Comparison of ENCODE assay signal across 21 cellular contexts in the genomic region with DNA sequence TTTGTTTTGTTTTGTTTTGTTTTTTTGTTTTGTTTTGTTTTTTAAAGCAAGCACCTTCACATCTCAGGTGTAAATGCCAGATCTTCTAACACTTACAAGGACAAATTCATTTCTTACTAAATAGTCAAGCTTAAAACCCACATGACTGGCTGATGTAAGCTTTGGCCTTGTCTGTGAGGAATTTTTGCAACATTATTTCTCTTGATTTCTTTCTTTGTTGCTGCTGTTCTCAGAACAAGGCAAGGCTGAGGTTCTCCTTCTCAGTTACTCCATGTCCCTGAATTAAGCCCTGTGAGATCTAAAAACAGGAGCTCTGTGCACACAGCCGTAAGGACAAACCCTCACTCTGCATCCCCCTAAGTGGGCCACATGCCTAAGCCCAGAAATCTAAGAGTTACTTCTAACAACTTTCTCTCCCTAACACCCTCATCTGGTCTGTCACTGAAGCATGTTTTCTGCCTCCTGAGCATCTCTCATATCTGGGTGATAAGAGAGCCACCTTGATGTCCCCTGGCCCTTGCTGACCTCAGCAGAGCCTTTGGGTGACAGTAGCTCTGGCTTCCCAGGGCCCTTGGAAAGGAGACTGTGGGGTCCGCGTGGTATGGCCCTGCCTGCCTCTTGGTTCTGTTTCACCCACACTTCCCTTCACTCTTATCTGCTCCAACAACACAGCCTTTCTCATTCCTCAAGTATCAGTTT.
DNase-seq lines count a peak whose midpoint lies in the region; ATAC-seq, FAIRE-seq and TF ChIP-seq lines count a peak whose summit lies in the region.
"Had no signal": no experiment of that assay in that cellular context is flagged by ENCODE, and none has a peak within 500 bp of the region (broad histone marks: within the 10 kb centered on the region; RNA-seq: fewer than 3 reads in every experiment).

No MANE protein-coding gene starts in this region.

- DNase-seq in A549 (ENCODE audit: low read depth in 1 of 2, low spot score in 1 of 2): no peak
- DNase-seq in ascending aorta (ENCODE audit: low spot score in 2 of 2): no peak
- peak; percentile 24 for DNase-seq in fibroblast of villous mesenchyme (ENCODE audit: low read depth)
- no peak for DNase-seq in neural progenitor cell (ENCODE audit: low spot score)
- no peak for DNase-seq in stimulated activated effector memory CD8-positive, alpha-beta T cell treated with anti-CD3 and anti-CD28 coated beads, Interleukin-12 subunit alpha, Interleukin-12 subunit beta, amount 100 ng/mL, for 72 hours (ENCODE audit: low spot score in 2 of 2)
- DNase-seq in mesenteric fat pad (ENCODE audit: low spot score): no peak
- DNase-seq in NCI-H446 treated with DMSO at 0.1 percent for 48 hours (lab: John Stamatoyannopoulos, UW): no peak
- DNase-seq: activated CD4-positive, CD25-positive, alpha-beta regulatory T cell treated with anti-CD3 and anti-CD28 coated beads, Interleukin-2, amount 50 U/mL, for 72 hours; activated naive CD4-positive, alpha-beta T cell treated with anti-CD3 and anti-CD28 coated beads, Interleukin-2, amount 10 ng/mL, durations not matched to agents 7 days and 5 days; CD4-positive, alpha-beta memory T cell; hypothalamus; MG63; NCI-H1694 treated with DMSO at 0.1 percent for 48 hours; SIG-M5; stimulated activated CD4-positive, alpha-beta T cell treated with anti-CD3 and anti-CD28 coated beads, Interleukin-4, amount 100 ng/mL, for 1 hour; stimulated activated CD8-positive, alpha-beta memory T cell treated with anti-CD3 and anti-CD28 coated beads, Interleukin-4, amount 100 ng/mL, for 48 hours had no signal

- H3K27me3 ChIP-seq in ascending aorta: no peaks in the 10 kb centered on the region
- no peaks in the 10 kb centered on the region for H3K27me3 ChIP-seq in neural progenitor cell
- H3K27me3 ChIP-seq: MG63 had no signal

- H4K20me1 ChIP-seq in neural progenitor cell (ENCODE audit: low read depth): no peaks in the 10 kb centered on the region

- no peak for FAIRE-seq in A549 (lab: Jason Lieb, UNC)
- FAIRE-seq: A204.1, endothelial cell of umbilical vein had no signal

- no peak overlapping the region for H3K4me3 Mint-ChIP-seq in neural progenitor cell
- no peak overlapping the region for H3K4me3 Mint-ChIP-seq in stimulated activated effector memory CD8-positive, alpha-beta T cell treated with anti-CD3 and anti-CD28 coated beads, Interleukin-12 subunit alpha, Interleukin-12 subunit beta, amount 100 ng/mL, for 72 hours
- H3K4me3 Mint-ChIP-seq: activated naive CD4-positive, alpha-beta T cell treated with anti-CD3 and anti-CD28 coated beads, Interleukin-2, amount 10 ng/mL, durations not matched to agents 7 days and 5 days; CD4-positive, alpha-beta memory T cell; T-helper 2 cell treated with Interferon-gamma antibody and Interleukin-4, amounts not matched to agents 5 μg/mL and 100 μg/mL, for 36 hours; type B pancreatic cell had no signal

- H3K9me3 Mint-ChIP-seq in neural progenitor cell: peaks cover 13% of the 10 kb centered on the region
- peaks cover 4% of the 10 kb centered on the region for H3K9me3 Mint-ChIP-seq in stimulated activated effector memory CD8-positive, alpha-beta T cell treated with anti-CD3 and anti-CD28 coated beads, Interleukin-12 subunit alpha, Interleukin-12 subunit beta, amount 100 ng/mL, for 72 hours

- no peak for TF ChIP-seq POLR2A in A549 (IDR thresholded peaks at IDR 0.05; ENCODE audit: low read length)

- no peaks in the 10 kb centered on the region for H3K36me3 ChIP-seq in ascending aorta
- H3K36me3 ChIP-seq in neural progenitor cell: no peaks in the 10 kb centered on the region
- H3K36me3 ChIP-seq: MG63 had no signal

- H3K27ac ChIP-seq in A549: peak overlapping the region; percentile 21 to 91; a peak in 1 of 6 replicates
- peak overlapping the region; percentile 9 to 79 for H3K27ac ChIP-seq in ascending aorta
- H3K27ac ChIP-seq in neural progenitor cell: no peak overlapping the region

- peaks cover 6% of the 10 kb centered on the region for H3K36me3 Mint-ChIP-seq in neural progenitor cell
- no peaks in the 10 kb centered on the region for H3K36me3 Mint-ChIP-seq in stimulated activated effector memory CD8-positive, alpha-beta T cell treated with anti-CD3 and anti-CD28 coated beads, Interleukin-12 subunit alpha, Interleukin-12 subunit beta, amount 100 ng/mL, for 72 hours

- H3K9me3 ChIP-seq in A549 (no peaks in the 10 kb centered on the region; the same call in 1 of the 3 replicates), ascending aorta (no peaks in the 10 kb centered on the region), neural progenitor cell (ENCODE audit: low read depth) (no peaks in the 10 kb centered on the region)

- no peak for TF ChIP-seq CTCF in A549 (IDR thresholded peaks at IDR 0.05)
- no peak for TF ChIP-seq CTCF in ascending aorta (IDR thresholded peaks at IDR 0.05)
- TF ChIP-seq CTCF in fibroblast of villous mesenchyme (IDR thresholded peaks at IDR 0.05; ENCODE audit: insufficient read depth, low read depth, low read length): no peak
- no peak for TF ChIP-seq CTCF in neural progenitor cell (IDR thresholded peaks at IDR 0.05)

- peaks cover 24% of the 10 kb centered on the region for H3K4me1 ChIP-seq in A549
- H3K4me1 ChIP-seq in ascending aorta: peaks cover 5 to 22% of the 10 kb centered on the region in 2 donors
- H3K4me1 ChIP-seq in neural progenitor cell: peaks cover 15% of the 10 kb centered on the region

- H3K9ac ChIP-seq in neural progenitor cell: no peak overlapping the region

- no peak for ATAC-seq in A549
- ATAC-seq in stimulated activated effector memory CD8-positive, alpha-beta T cell treated with anti-CD3 and anti-CD28 coated beads, Interleukin-12 subunit alpha, Interleukin-12 subunit beta, amount 100 ng/mL, for 72 hours: no peak
- no peak for ATAC-seq in HG02885 (IDR thresholded peaks at IDR 0.05; ENCODE audit: poor library complexity, unreplicated experiment)

- H3K4me1 Mint-ChIP-seq in neural progenitor cell: peaks cover 12% of the 10 kb centered on the region
- H3K4me1 Mint-ChIP-seq in stimulated activated effector memory CD8-positive, alpha-beta T cell treated with anti-CD3 and anti-CD28 coated beads, Interleukin-12 subunit alpha, Interleukin-12 subunit beta, amount 100 ng/mL, for 72 hours: no peaks in the 10 kb centered on the region

- H3K27ac Mint-ChIP-seq in neural progenitor cell: peak overlapping the region; percentile 72
- H3K27ac Mint-ChIP-seq in stimulated activated effector memory CD8-positive, alpha-beta T cell treated with anti-CD3 and anti-CD28 coated beads, Interleukin-12 subunit alpha, Interleukin-12 subunit beta, amount 100 ng/mL, for 72 hours: no peak overlapping the region
- H3K27ac Mint-ChIP-seq: activated naive CD4-positive, alpha-beta T cell treated with anti-CD3 and anti-CD28 coated beads, Interleukin-2, amount 10 ng/mL, durations not matched to agents 7 days and 5 days; T-helper 2 cell treated with Interferon-gamma antibody and Interleukin-4, amounts not matched to agents 5 μg/mL and 100 μg/mL, for 36 hours; type B pancreatic cell had no signal

- H3K4me2 ChIP-seq in A549 (no peak overlapping the region), neural progenitor cell (no peak overlapping the region)

- H3F3A ChIP-seq in neural progenitor cell (ENCODE audit: low read depth): no peaks in the 10 kb centered on the region

- CTCF ChIA-PET in A549 (lab: Yijun Ruan, JAX): no interaction called here

- no peak overlapping the region for H3K4me3 ChIP-seq in A549
- H3K4me3 ChIP-seq in ascending aorta: no peak overlapping the region
- no peak overlapping the region for H3K4me3 ChIP-seq in fibroblast of villous mesenchyme (ENCODE audit: low read depth, low read length)
- no peak overlapping the region for H3K4me3 ChIP-seq in neural progenitor cell
- H3K4me3 ChIP-seq: MG63 had no signal

- POLR2A ChIA-PET in A549 (lab: Yijun Ruan, JAX): no interaction called here

- H3K27me3 Mint-ChIP-seq in neural progenitor cell (ENCODE audit: insufficient read depth, low read depth): peaks cover 3% of the 10 kb centered on the region
- H3K27me3 Mint-ChIP-seq: activated naive CD4-positive, alpha-beta T cell treated with anti-CD3 and anti-CD28 coated beads, Interleukin-2, amount 10 ng/mL, durations not matched to agents 7 days and 5 days; CD4-positive, alpha-beta memory T cell; type B pancreatic cell had no signal

- 100% methylated on average over 3 of the region's 3 CpGs for WGBS in A549 (ENCODE audit: missing lambda C conversion rate)

- no peak for TF ChIP-seq RAD21 in A549 (conservative IDR thresholded peaks at IDR 0.05 in 1 of 2, IDR thresholded peaks at IDR 0.05 in 1 of 2)

- H3K79me2 ChIP-seq in neural progenitor cell (ENCODE audit: low read depth): no peaks in the 10 kb centered on the region

- no peak for TF ChIP-seq EP300 in A549 (IDR thresholded peaks at IDR 0.05)

- H2AFZ ChIP-seq in neural progenitor cell (replicated peaks): no peak overlapping the region

- intact Hi-C loops in ascending aorta (cut with DNase I): no loop called here

TF ChIP-seq in A549, 52 proteins besides CTCF, POLR2A, EP300 and RAD21:
- TF ChIP-seq SMC3 (IDR thresholded peaks at IDR 0.05) (no peak), GATA3 (IDR thresholded peaks at IDR 0.05; ENCODE audit: borderline replicate concordance) (no peak), NR3C1 (IDR thresholded peaks at IDR 0.05) (no peak), TFCP2L1 (CRISPR knock-in tag; IDR thresholded peaks at IDR 0.05) (no peak), CEBPB (IDR thresholded peaks at IDR 0.05) (no peak), EHF (CRISPR knock-in tag; IDR thresholded peaks at IDR 0.05) (no peak)
- TF ChIP-seq, protein P1, sequence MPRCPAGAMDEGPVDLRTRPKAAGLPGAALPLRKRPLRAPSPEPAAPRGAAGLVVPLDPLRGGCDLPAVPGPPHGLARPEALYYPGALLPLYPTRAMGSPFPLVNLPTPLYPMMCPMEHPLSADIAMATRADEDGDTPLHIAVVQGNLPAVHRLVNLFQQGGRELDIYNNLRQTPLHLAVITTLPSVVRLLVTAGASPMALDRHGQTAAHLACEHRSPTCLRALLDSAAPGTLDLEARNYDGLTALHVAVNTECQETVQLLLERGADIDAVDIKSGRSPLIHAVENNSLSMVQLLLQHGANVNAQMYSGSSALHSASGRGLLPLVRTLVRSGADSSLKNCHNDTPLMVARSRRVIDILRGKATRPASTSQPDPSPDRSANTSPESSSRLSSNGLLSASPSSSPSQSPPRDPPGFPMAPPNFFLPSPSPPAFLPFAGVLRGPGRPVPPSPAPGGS (IDR thresholded peaks at IDR 0.05): no peak
